Comparison of ENCODE assay signal across 10 cellular contexts in the genomic region with DNA sequence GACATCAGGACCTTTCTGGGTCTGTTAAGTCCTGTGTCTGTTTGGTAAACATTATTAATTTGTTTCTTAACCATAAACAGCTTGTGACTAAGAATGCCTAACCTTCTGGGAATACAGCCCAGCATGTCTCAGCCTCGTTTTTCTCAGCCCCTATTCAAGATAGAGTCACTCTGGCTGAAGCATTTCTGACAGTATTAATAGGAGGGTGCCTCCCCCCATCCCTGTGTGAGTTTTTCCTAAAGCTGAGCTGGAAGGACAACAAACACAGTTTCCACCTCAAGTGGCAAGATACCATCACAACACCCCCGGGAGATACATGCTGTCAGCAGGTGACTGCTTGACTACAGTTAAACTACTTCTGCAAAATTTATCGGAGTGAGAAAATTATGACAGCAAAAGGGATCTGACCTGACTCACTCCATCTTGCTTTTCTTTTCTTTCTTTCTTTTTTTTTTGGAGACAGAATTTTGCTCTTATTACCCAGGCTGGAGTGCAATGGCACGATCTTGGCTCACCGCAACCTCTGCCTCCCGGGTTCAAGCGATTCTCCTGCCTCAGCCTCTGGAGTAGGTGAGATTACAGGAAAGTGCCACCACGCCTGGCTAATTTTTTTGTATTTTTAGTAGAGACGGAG.
"Had no signal": no experiment of that assay in that cellular context is flagged by ENCODE, and none has a peak within 500 bp of the region (broad histone marks: within the 10 kb centered on the region; RNA-seq: fewer than 3 reads in every experiment).

No MANE protein-coding gene starts in this region.

- H3K4me1 Mint-ChIP-seq: activated CD4-positive, alpha-beta T cell treated with anti-CD3 and anti-CD28 coated beads, Interleukin-2, amount 10 ng/mL, durations not matched to agents 24 days and 14 days; activated naive CD4-positive, alpha-beta T cell treated with anti-CD3 and anti-CD28 coated beads, Interleukin-2, amount 10 ng/mL, durations not matched to agents 7 days and 5 days; activated T-helper 17 cell treated with anti-CD3 and anti-CD28 coated beads, Interleukin-2, amount 50 U/mL, for 72 hours had no signal

- ATAC-seq: activated T-helper 17 cell treated with anti-CD3 and anti-CD28 coated beads, Interleukin-2, amount 50 U/mL, for 72 hours; body of pancreas; esophagus mucosa; gastroesophageal sphincter had no signal

- H3K36me3 ChIP-seq: gastroesophageal sphincter, uterus had no signal

- H3K36me3 Mint-ChIP-seq: activated naive CD4-positive, alpha-beta T cell treated with anti-CD3 and anti-CD28 coated beads, Interleukin-2, amount 10 ng/mL, durations not matched to agents 7 days and 5 days had no signal

- H3K4me3 Mint-ChIP-seq: activated CD4-positive, alpha-beta T cell treated with anti-CD3 and anti-CD28 coated beads, Interleukin-2, amount 10 ng/mL, durations not matched to agents 24 days and 14 days; activated naive CD4-positive, alpha-beta T cell treated with anti-CD3 and anti-CD28 coated beads, Interleukin-2, amount 10 ng/mL, durations not matched to agents 7 days and 5 days; activated T-helper 17 cell treated with anti-CD3 and anti-CD28 coated beads, Interleukin-2, amount 50 U/mL, for 72 hours had no signal

- H3K27ac Mint-ChIP-seq: activated CD4-positive, alpha-beta T cell treated with anti-CD3 and anti-CD28 coated beads, Interleukin-2, amount 10 ng/mL, durations not matched to agents 24 days and 14 days; activated naive CD4-positive, alpha-beta T cell treated with anti-CD3 and anti-CD28 coated beads, Interleukin-2, amount 10 ng/mL, durations not matched to agents 7 days and 5 days; activated T-helper 17 cell treated with anti-CD3 and anti-CD28 coated beads, Interleukin-2, amount 50 U/mL, for 72 hours had no signal

- H3K27me3 ChIP-seq: body of pancreas, gastroesophageal sphincter, uterus had no signal

- DNase-seq: activated CD4-positive, alpha-beta T cell treated with anti-CD3 and anti-CD28 coated beads, Interleukin-2, amount 10 ng/mL, durations not matched to agents 24 days and 14 days; activated naive CD4-positive, alpha-beta T cell treated with anti-CD3 and anti-CD28 coated beads, Interleukin-2, amount 10 ng/mL, durations not matched to agents 7 days and 5 days; body of pancreas; kidney; small intestine; T-helper 1 cell had no signal

- H3K4me1 ChIP-seq: gastroesophageal sphincter, uterus had no signal

- H3K27ac ChIP-seq: body of pancreas, gastroesophageal sphincter, uterus had no signal

- H3K9me3 Mint-ChIP-seq: activated CD4-positive, alpha-beta T cell treated with anti-CD3 and anti-CD28 coated beads, Interleukin-2, amount 10 ng/mL, durations not matched to agents 24 days and 14 days; activated naive CD4-positive, alpha-beta T cell treated with anti-CD3 and anti-CD28 coated beads, Interleukin-2, amount 10 ng/mL, durations not matched to agents 7 days and 5 days; activated T-helper 17 cell treated with anti-CD3 and anti-CD28 coated beads, Interleukin-2, amount 50 U/mL, for 72 hours had no signal

- H3K9me3 ChIP-seq: body of pancreas, uterus had no signal

- H3K4me3 ChIP-seq: body of pancreas, gastroesophageal sphincter, uterus had no signal
